22 cellular contexts compared by ENCODE assay signal in genomic region chr1:228836954-228837481, GRCh38.
DNase-seq lines count a peak whose midpoint lies in the region; ATAC-seq and TF ChIP-seq lines count a peak whose summit lies in the region.
"Had no signal": no experiment of that assay in that cellular context is flagged by ENCODE, and none has a peak within 500 bp of the region (broad histone marks: within the 10 kb centered on the region; RNA-seq: fewer than 3 reads in every experiment).

No MANE protein-coding gene starts in this region.

- H3K36me3 ChIP-seq in HCT116 (ENCODE audit: control insufficient read depth in 1 of 2, insufficient read depth in 2 of 2, low read length in 2 of 2) (no peaks in the 10 kb centered on the region), lung (ENCODE audit: control insufficient read depth in 2 of 2, insufficient read depth in 2 of 2, low read length in 2 of 2) (no peaks in the 10 kb centered on the region), thyroid gland (no peaks in the 10 kb centered on the region), gastrocnemius medialis (no peaks in the 10 kb centered on the region)
- H3K36me3 ChIP-seq: breast epithelium, uterus had no signal

- ATAC-seq in HCT116 = no peak
- no peak for ATAC-seq in lung (ENCODE audit: insufficient read depth, low FRiP score)
- no peak for ATAC-seq in gastrocnemius medialis
- no peak for ATAC-seq in GM21717 (IDR thresholded peaks at IDR 0.05; ENCODE audit: unreplicated experiment)
- no peak for ATAC-seq in GM18873 (IDR thresholded peaks at IDR 0.05; ENCODE audit: low FRiP score, unreplicated experiment)
- ATAC-seq: activated CD8-positive, alpha-beta memory T cell treated with anti-CD3 and anti-CD28 coated beads, Interleukin-2, amount 10 ng/mL, durations not matched to agents 7 days and 5 days; activated T-helper 17 cell treated with anti-CD3 and anti-CD28 coated beads, Interleukin-2, amount 50 U/mL, for 72 hours; CD8-positive, alpha-beta T cell; stimulated activated naive B cell treated with anti-CD40 and anti-IgM and Interleukin-4, amounts not matched to agents 10 μg/mL and 1 μg/mL and 100 μg/mL, for 72 hours had no signal

- TF ChIP-seq RAD21 in HCT116 (IDR thresholded peaks at IDR 0.05; ENCODE audit: low read depth) = no peak

- WGBS in lung, 2 donors = 94 to 97% methylated on average over 10 of the region's 10 CpGs
- WGBS in thyroid gland, 2 donors = 94 to 97% methylated on average over 10 of the region's 10 CpGs

- H3K4me1 ChIP-seq in HCT116 (ENCODE audit: control insufficient read depth in 1 of 2, insufficient read depth in 2 of 2, low read length in 2 of 2) (peaks cover 43 to 44% of the 10 kb centered on the region in 2 experiments), lung (ENCODE audit: control insufficient read depth in 2 of 2, insufficient read depth in 2 of 2, low read length in 2 of 2) (peaks cover 0 to 8% of the 10 kb centered on the region in 2 donors), thyroid gland (peaks cover 16 to 41% of the 10 kb centered on the region in 2 donors), gastrocnemius medialis (peaks cover 0 to 30% of the 10 kb centered on the region in 2 donors)

- H3K79me2 ChIP-seq in HCT116 (ENCODE audit: insufficient read depth, low read length) = no peaks in the 10 kb centered on the region

- intact Hi-C loops in HCT116 (cut with micrococcal nuclease) = loop anchor here (10.0 kb wide), 1 partner anchor 388 kb away; no protein-coding TSS in a partner anchor
- intact Hi-C loops in thyroid gland (cut with DNase I) = loop anchor here (10.0 kb wide), 1 partner anchor 148 kb away; no protein-coding TSS in a partner anchor
- intact Hi-C loops in gastrocnemius medialis (cut with DNase I; ENCODE audit: low total_unique reads) = loop anchor here (10.0 kb wide), 1 partner anchor 102 kb away; the partner anchor contains the start of gene RHOU

- peak overlapping the region; percentile 68; the same call in 1 of the 2 replicates for H3K27ac ChIP-seq in HCT116 (ENCODE audit: low read depth, low read length)
- peak overlapping the region; percentile 93 for H3K27ac ChIP-seq in caudate nucleus (ENCODE audit: low read depth, low read length)
- peak overlapping the region in 1 of 2 donors; percentile 89 for H3K27ac ChIP-seq in lung (ENCODE audit: low read depth in 1 of 2, low read length in 1 of 2)
- peak overlapping the region in 2 of 3 donors; percentile 87 to 94 for H3K27ac ChIP-seq in thyroid gland
- no peak overlapping the region for H3K27ac ChIP-seq in gastrocnemius medialis

- H3K9me3 ChIP-seq in HCT116 (ENCODE audit: control insufficient read depth in 1 of 2, insufficient read depth in 1 of 2, low read depth in 1 of 2, low read length in 2 of 2) = no peaks in the 10 kb centered on the region
- peaks cover 0 to 5% of the 10 kb centered on the region in 2 donors for H3K9me3 ChIP-seq in lung (ENCODE audit: control insufficient read depth in 2 of 2, insufficient read depth in 1 of 2, low read length in 1 of 2)
- H3K9me3 ChIP-seq in thyroid gland = no peaks in the 10 kb centered on the region
- no peaks in the 10 kb centered on the region for H3K9me3 ChIP-seq in gastrocnemius medialis
- H3K9me3 ChIP-seq: breast epithelium, uterus had no signal

- TF ChIP-seq POLR2A in HCT116 (IDR thresholded peaks at IDR 0.05; ENCODE audit: borderline replicate concordance, extremely low read depth, insufficient read depth, insufficient read length) = no peak
- TF ChIP-seq POLR2A in thyroid gland (IDR thresholded peaks at IDR 0.05) = no peak
- TF ChIP-seq POLR2A in gastrocnemius medialis (IDR thresholded peaks at IDR 0.05) = no peak

- H3K4me2 ChIP-seq in HCT116 (ENCODE audit: low read length) = peak overlapping the region; percentile 66; the same call in 1 of the 2 replicates

- H3K4me3 ChIP-seq in HCT116 (replicated peaks in 1 of 2; ENCODE audit: low read depth in 1 of 2, low read length in 2 of 2) = no peak overlapping the region
- H3K4me3 ChIP-seq in lung = no peak overlapping the region
- no peak overlapping the region for H3K4me3 ChIP-seq in thyroid gland (replicated peaks in 1 of 3)
- no peak overlapping the region for H3K4me3 ChIP-seq in gastrocnemius medialis
- H3K4me3 ChIP-seq: breast epithelium, uterus had no signal

- DNase-seq in HCT116 (ENCODE audit: low read depth, low spot score) = no peak
- DNase-seq in caudate nucleus (lab: John Stamatoyannopoulos, UW) = no peak
- DNase-seq in lung (ENCODE audit: low spot score) = peak; percentile 19
- DNase-seq in thyroid gland = no peak
- DNase-seq in gastrocnemius medialis = no peak
- DNase-seq in AG08396 (ENCODE audit: low spot score) = no peak
- DNase-seq: activated CD8-positive, alpha-beta memory T cell treated with anti-CD3 and anti-CD28 coated beads, Interleukin-2, amount 10 ng/mL, durations not matched to agents 7 days and 5 days; activated naive CD8-positive, alpha-beta T cell treated with anti-CD3 and anti-CD28 coated beads, Interleukin-2, amount 10 ng/mL, durations not matched to agents 7 days and 5 days; DMS79 treated with DMSO at 0.1 percent for 48 hours; erythroblast; Karpas-422; NCI-H1092 treated with DMSO at 0.1 percent for 48 hours; NCI-H2081 treated with DMSO at 0.1 percent for 48 hours; NCI-H446 treated with DMSO at 0.1 percent for 48 hours; RPMI8226; stimulated activated naive B cell treated with anti-CD40 and anti-IgM and Interleukin-4, amounts not matched to agents 10 μg/mL and 1 μg/mL and 100 μg/mL, for 72 hours; uterus had no signal

- POLR2A ChIA-PET in HCT116 (lab: Charles Lee) = interaction anchor here (1.0 kb wide), 1 partner anchor 9 kb away, joined by 4 read pairs; no protein-coding TSS in a partner anchor

- no peaks in the 10 kb centered on the region for H3K9me2 ChIP-seq in HCT116 (ENCODE audit: insufficient read depth)

- RAD21 ChIA-PET in HCT116 (lab: Charles Lee; ENCODE audit: low non-redundant PET in 1 of 2, low total read pairs in 2 of 2, uncharacterized antibody in 2 of 2, unreplicated experiment in 2 of 2) = no interaction called here

- CTCF ChIA-PET in HCT116 (lab: Charles Lee) = no interaction called here

- no peaks in the 10 kb centered on the region; the same call in 1 of the 2 replicates for H3K27me3 ChIP-seq in HCT116 (ENCODE audit: insufficient read depth, low read length)
- H3K27me3 ChIP-seq in lung (ENCODE audit: control insufficient read depth, insufficient read depth) = no peaks in the 10 kb centered on the region
- H3K27me3 ChIP-seq in thyroid gland = no peaks in the 10 kb centered on the region
- H3K27me3 ChIP-seq in gastrocnemius medialis = no peaks in the 10 kb centered on the region
- H3K27me3 ChIP-seq: breast epithelium, uterus had no signal

- BruUV-seq in HCT116 (replicated peaks; lab: Mats Ljungman, UMichigan) = no TSS peak

- H2AFZ ChIP-seq in HCT116 (ENCODE audit: low read depth, low read length, poor library complexity, severe bottlenecking) = no peak overlapping the region

- no peak for TF ChIP-seq CTCF in HCT116 (IDR thresholded peaks at IDR 0.05 in 2 of 3, conservative IDR thresholded peaks at IDR 0.05 in 1 of 3; ENCODE audit: borderline replicate concordance in 1 of 3, insufficient read depth in 1 of 3, low read depth in 2 of 3, low read length in 2 of 3)
- no peak for TF ChIP-seq CTCF in lung (IDR thresholded peaks at IDR 0.05; ENCODE audit: control extremely low read depth, extremely low read depth)
- no peak for TF ChIP-seq CTCF in thyroid gland (IDR thresholded peaks at IDR 0.05)
- no peak for TF ChIP-seq CTCF in gastrocnemius medialis (IDR thresholded peaks at IDR 0.05 in 4 of 5, conservative IDR thresholded peaks at IDR 0.05 in 1 of 5)

- no peaks in the 10 kb centered on the region for H4K20me1 ChIP-seq in HCT116 (ENCODE audit: insufficient read depth)

- no peak overlapping the region for H3K9ac ChIP-seq in HCT116 (ENCODE audit: low read length)

- in situ Hi-C loops in gastrocnemius medialis (cut with MboI; ENCODE audit: low sequenced_read_pairs in 4 of 4) = no loop called here

TF ChIP-seq in HCT116, 20 proteins besides CTCF, POLR2A, EP300 and RAD21 (continues in another document):
- no peak for TF ChIP-seq CEBPB (IDR thresholded peaks at IDR 0.05; ENCODE audit: low read depth)
- TF ChIP-seq POLR2AphosphoS5 (IDR thresholded peaks at IDR 0.05; ENCODE audit: low read depth, low read length) = no peak
- no peak for TF ChIP-seq ZFX (IDR thresholded peaks at IDR 0.05)
- TF ChIP-seq REST (IDR thresholded peaks at IDR 0.05; ENCODE audit: low read depth) = no peak
- no peak for TF ChIP-seq EZH2 (IDR thresholded peaks at IDR 0.05)

Comparison
In these comparisons a context has a peak if more than half of its experiments do, and no peak if none do; other contexts are left out.
1. H3K27ac ChIP-seq: peak in HCT116 (single experiment), caudate nucleus (single experiment) and thyroid gland (2 of 3); none in gastrocnemius medialis (0 of 4).